ENCODE assay signal across 8 cellular contexts in the genomic region with DNA sequence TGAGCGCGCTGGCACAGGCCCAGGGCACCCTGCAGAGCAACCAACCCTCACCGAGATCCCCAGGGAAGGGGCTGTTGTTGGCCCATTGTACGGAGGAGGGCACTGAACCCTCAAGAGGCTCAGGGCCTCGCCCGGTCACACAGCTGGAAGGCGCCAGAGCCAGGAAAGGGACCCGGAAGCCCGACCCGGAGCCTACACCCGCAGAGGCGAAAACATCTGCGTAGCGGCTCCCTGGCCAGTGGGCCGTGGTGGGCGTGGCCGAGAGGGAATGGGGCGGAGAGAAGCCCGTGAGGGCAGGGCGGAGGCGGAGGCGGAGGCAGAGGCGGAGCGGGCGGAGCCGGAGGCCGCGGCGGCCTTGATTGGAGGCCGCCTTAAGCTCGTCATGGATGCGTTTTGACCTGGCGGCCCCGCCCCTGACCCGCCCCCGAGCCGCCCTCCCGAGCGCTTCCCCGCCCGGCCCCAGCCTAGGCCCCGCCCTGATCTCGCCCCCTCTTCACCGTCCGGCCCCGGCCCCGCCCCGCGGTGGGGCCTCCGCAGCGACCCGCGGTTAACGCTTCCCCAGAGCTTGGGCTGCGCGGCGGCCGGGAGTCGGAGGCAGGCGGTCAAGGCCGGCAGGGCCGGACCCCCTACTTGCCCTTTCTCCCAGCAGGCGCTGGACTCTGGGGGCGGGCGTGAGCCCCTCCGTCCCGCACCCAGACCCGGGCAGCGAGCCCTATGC. TPM values are rescaled to one million over a fixed set of nuclear protein-coding genes. Genes with fewer than 3 reads are reported as not detected.
DNase-seq lines count a peak whose midpoint lies in the region; ATAC-seq and TF ChIP-seq lines count a peak whose summit lies in the region.

No MANE protein-coding gene starts in this region.

- H3K9me3 ChIP-seq in T-helper 17 cell (ENCODE audit: control insufficient read depth, low read length, poor library complexity, severe bottlenecking) (no peaks in the 10 kb centered on the region), right cardiac atrium (ENCODE audit: control insufficient read depth, low read length) (no peaks in the 10 kb centered on the region), uterus (no peaks in the 10 kb centered on the region)

- peaks cover 36% of the 10 kb centered on the region for H3K4me1 Mint-ChIP-seq in T-helper 17 cell

- H3K4me3 ChIP-seq in right cardiac atrium (ENCODE audit: low read length), result peak overlapping the region; percentile 33
- peak overlapping the region; percentile 46 to 55 for H3K4me3 ChIP-seq in uterus

- no peaks in the 10 kb centered on the region for H3K36me3 ChIP-seq in uterus

- peaks cover 7% of the 10 kb centered on the region for H3K4me1 ChIP-seq in right cardiac atrium (ENCODE audit: control insufficient read depth, insufficient read depth, low read length)
- peaks cover 0 to 10% of the 10 kb centered on the region in 2 donors for H3K4me1 ChIP-seq in uterus

- H3K27ac ChIP-seq in right cardiac atrium (ENCODE audit: low read length) (peak overlapping the region; percentile 93), uterus (peak overlapping the region; percentile 96 to 97)

- H3K27me3 ChIP-seq in right cardiac atrium (ENCODE audit: control insufficient read depth, insufficient read depth) (no peaks in the 10 kb centered on the region), uterus (no peaks in the 10 kb centered on the region)

- peak in 2 of 4 experiments; percentile 16 to 24 for TF ChIP-seq CTCF in uterus (IDR thresholded peaks at IDR 0.05)

- peak overlapping the region; percentile 91 for H3K4me3 Mint-ChIP-seq in T-helper 17 cell

- TF ChIP-seq POLR2A in uterus (IDR thresholded peaks at IDR 0.05), result peak; percentile 86 to 94

- 1% methylated on average over 69 of the region's 69 CpGs for WGBS in right cardiac atrium

- DNase-seq in NCI-H1694 (lab: John Stamatoyannopoulos, UW) (peak; percentile 56), T-helper 17 cell (peak; percentile 88 to 93 (median 88)), anterior cingulate cortex (lab: John Stamatoyannopoulos, UW) (peak; percentile 55 to 98 (median 92)), right cardiac atrium (peak; percentile 97 to 99 (median 99)), putamen (ENCODE audit: low spot score) (peak; percentile 95), uterus (peak; percentile 96 to 98)

- intact Hi-C loops in right cardiac atrium (cut with DNase I), result loop anchor here in 3 of 4 donors (5.0 to 10.0 kb wide), 3 partner anchors 122 to 289 kb away; no protein-coding TSS in a partner anchor
- intact Hi-C loops in uterus (cut with DNase I; ENCODE audit: low total_unique reads), result no loop called here

- peak; percentile 72 for ATAC-seq in GM18498 (IDR thresholded peaks at IDR 0.05; ENCODE audit: unreplicated experiment)
- peak; percentile 75 for ATAC-seq in HG02885 (IDR thresholded peaks at IDR 0.05; ENCODE audit: poor library complexity, unreplicated experiment)
- ATAC-seq in T-helper 17 cell, result peak; percentile 81
- peak; percentile 92 to 94 for ATAC-seq in right cardiac atrium

- peaks cover 4% of the 10 kb centered on the region for H3K36me3 Mint-ChIP-seq in T-helper 17 cell (ENCODE audit: low read depth)

- peak overlapping the region; percentile 96 for H3K27ac Mint-ChIP-seq in T-helper 17 cell

- no peaks in the 10 kb centered on the region for H3K27me3 Mint-ChIP-seq in T-helper 17 cell

RNA-seq across cellular contexts. Expression of a gene that starts 2.1 kb away (rescaled TPM):
- total RNA-seq in T-helper 17 cell, result 1 to 10 TPM; 6.5 to 6.8 TPM
- 10 to 100 TPM in 1 of 4 donors, 1 to 10 TPM in 3; 8.3 to 10.9 (median 8.6) TPM for total RNA-seq in right cardiac atrium
- polyA plus RNA-seq in right cardiac atrium, result 12.1 TPM
- 10 to 100 TPM in 2 of 4 donors, 1 to 10 TPM in 2; 2.6 to 19.1 (median 10.3) TPM for total RNA-seq in uterus

RNA-seq across cellular contexts. Expression of a gene that starts 10.5 kb away (rescaled TPM):
- 10 to 100 TPM; 39.4 to 41.3 TPM for total RNA-seq in T-helper 17 cell
- 10 to 100 TPM; 21.0 to 29.6 (median 24.2) TPM for total RNA-seq in right cardiac atrium
- polyA plus RNA-seq in right cardiac atrium, result 26.6 TPM
- total RNA-seq in uterus, result 10 to 100 TPM; 16.5 to 48.7 (median 31.2) TPM

RNA-seq across cellular contexts. Expression of a gene that starts 22.7 kb away (rescaled TPM):
- total RNA-seq in T-helper 17 cell (not detected), right cardiac atrium (1 to 10 TPM; 4.3 to 6.9 (median 5.6) TPM), uterus (10 to 100 TPM in 2 of 4 donors, 1 to 10 TPM in 1, under 1 TPM in 1; 0.59 to 75.4 (median 16.3) TPM)
- 13.0 TPM for polyA plus RNA-seq in right cardiac atrium

Comparison
In these comparisons a context has a peak if more than half of its experiments do, and no peak if none do; other contexts are left out.
1. Peak in every context shown above with its lines: DNase-seq, ATAC-seq, H3K4me3 ChIP-seq and H3K27ac ChIP-seq.